Comparison of ENCODE assay signal across 11 cellular contexts in genomic region chr4:5030927-5031326, GRCh38. TPM values are rescaled to one million over a fixed set of nuclear protein-coding genes. Genes with fewer than 3 reads are reported as not detected.
"Had no signal": no experiment of that assay in that cellular context is flagged by ENCODE, and none has a peak within 500 bp of the region (broad histone marks: within the 10 kb centered on the region; RNA-seq: fewer than 3 reads in every experiment).

No MANE protein-coding gene starts in this region.

- H3K4me2 ChIP-seq: GM23338 had no signal

- H3K36me3 ChIP-seq: HAP-1 had no signal

- H2AFZ ChIP-seq: GM23248, GM23338 had no signal

- H3K4me1 Mint-ChIP-seq: GM23338 had no signal

- H3K4me3 ChIP-seq: GM23248, GM23338, HAP-1 had no signal

- H3K27ac Mint-ChIP-seq: GM23338, H9, HFFc6 had no signal

- H3K9me3 ChIP-seq: HAP-1 had no signal

- H3K4me1 ChIP-seq: HAP-1 had no signal

- ATAC-seq: GM23338, HCT116 had no signal

- H3K4me3 Mint-ChIP-seq: GM23338, H9, HFFc6 had no signal

- H3K9ac ChIP-seq: GM23248 had no signal

- FAIRE-seq: H1, H54 had no signal

- DNase-seq: GOT3, H7, H9, HCEC 1CT, HFFc6 had no signal

- H3K9me3 Mint-ChIP-seq: GM23338, H9, HFFc6 had no signal

- H3K27ac ChIP-seq: GM23248 had no signal

RNA-seq across cellular contexts. Expression of gene CYTL1, which starts 11.7 kb away (rescaled TPM):
- total RNA-seq: GM23248, HFFc6 had no signal
